Comparison of ENCODE assay signal across 8 cellular contexts in genomic region chr2:238573065-238573778, GRCh38.
DNase-seq lines count a peak whose midpoint lies in the region; ATAC-seq and TF ChIP-seq lines count a peak whose summit lies in the region.

No MANE protein-coding gene starts in this region.

- no peaks in the 10 kb centered on the region for H3K27me3 ChIP-seq in Loucy (ENCODE audit: insufficient read depth, low read length, poor library complexity, severe bottlenecking)
- H3K27me3 ChIP-seq in smooth muscle cell (ENCODE audit: low read depth), result peaks cover 19% of the 10 kb centered on the region

- H3K27ac Mint-ChIP-seq in endothelial cell (ENCODE audit: unreplicated experiment), result no peak overlapping the region

- no peaks in the 10 kb centered on the region for H3K4me1 Mint-ChIP-seq in endothelial cell (ENCODE audit: unreplicated experiment)

- 61% methylated on average over 9 of the region's 9 CpGs for WGBS in smooth muscle cell (ENCODE audit: low lambda C conversion rate)

- H3K4me3 Mint-ChIP-seq in endothelial cell (ENCODE audit: unreplicated experiment), result no peak overlapping the region

- H3K9ac ChIP-seq in Loucy (ENCODE audit: low read depth, low read length, poor library complexity, severe bottlenecking), result no peak overlapping the region
- H3K9ac ChIP-seq in smooth muscle cell (ENCODE audit: low read depth), result no peak overlapping the region

- no peaks in the 10 kb centered on the region for H3K9me3 ChIP-seq in Loucy (ENCODE audit: insufficient read depth, low read depth, low read length)
- no peaks in the 10 kb centered on the region for H3K9me3 ChIP-seq in smooth muscle cell (replicated peaks; ENCODE audit: low read depth)

- H3F3A ChIP-seq in Loucy (ENCODE audit: low read depth) (no peaks in the 10 kb centered on the region), smooth muscle cell (ENCODE audit: low read depth) (no peaks in the 10 kb centered on the region)

- H3K9me2 ChIP-seq in Loucy (replicated peaks; ENCODE audit: low read depth, low read length), result no peaks in the 10 kb centered on the region

- H3K79me2 ChIP-seq in Loucy (ENCODE audit: insufficient read depth, low read length) (no peaks in the 10 kb centered on the region), smooth muscle cell (ENCODE audit: low read depth) (no peaks in the 10 kb centered on the region)

- H3K27ac ChIP-seq in smooth muscle cell (ENCODE audit: low read depth), result no peak overlapping the region

- H4K20me1 ChIP-seq in Loucy (ENCODE audit: insufficient read depth, low read length, poor library complexity, severe bottlenecking), result no peaks in the 10 kb centered on the region
- no peaks in the 10 kb centered on the region for H4K20me1 ChIP-seq in smooth muscle cell (ENCODE audit: low read depth)

- H3K4me1 ChIP-seq in Loucy (ENCODE audit: insufficient read depth, low read length, poor library complexity, severe bottlenecking) (no peaks in the 10 kb centered on the region), smooth muscle cell (ENCODE audit: low read depth) (no peaks in the 10 kb centered on the region)

- ATAC-seq in HG03571 (IDR thresholded peaks at IDR 0.05; ENCODE audit: unreplicated experiment) (no peak), GM18519 (IDR thresholded peaks at IDR 0.05; ENCODE audit: low FRiP score, unreplicated experiment) (no peak)

- peaks cover 3% of the 10 kb centered on the region for H3K27me3 Mint-ChIP-seq in endothelial cell (ENCODE audit: unreplicated experiment)

- H3K36me3 ChIP-seq in Loucy (ENCODE audit: insufficient read depth, low read length) (no peaks in the 10 kb centered on the region), smooth muscle cell (ENCODE audit: low read depth) (no peaks in the 10 kb centered on the region)

- H3K9me3 Mint-ChIP-seq in endothelial cell (ENCODE audit: unreplicated experiment), result no peaks in the 10 kb centered on the region

- H2AFZ ChIP-seq in Loucy (ENCODE audit: low read length) (no peak overlapping the region), smooth muscle cell (ENCODE audit: low read depth) (no peak overlapping the region)

- no peak overlapping the region for H3K4me3 ChIP-seq in Loucy (ENCODE audit: low read length, poor library complexity, severe bottlenecking)
- no peak overlapping the region for H3K4me3 ChIP-seq in smooth muscle cell

- peak; percentile 41 for DNase-seq in DMS 273 (lab: John Stamatoyannopoulos, UW; ENCODE audit: unreplicated experiment)
- DNase-seq in DMS 273 treated with DMSO at 0.1 percent for 48 hours (lab: John Stamatoyannopoulos, UW), result no peak
- peak; percentile 41 for DNase-seq in endothelial cell (ENCODE audit: low spot score)
- DNase-seq in smooth muscle cell (lab: John Stamatoyannopoulos, UW; ENCODE audit: unreplicated experiment), result no peak
- DNase-seq in glomerular visceral epithelial cell (ENCODE audit: extremely low spot score), result no peak

- H3K36me3 Mint-ChIP-seq in endothelial cell (ENCODE audit: low read depth, unreplicated experiment), result no peaks in the 10 kb centered on the region

- TF ChIP-seq CTCF in Loucy (conservative IDR thresholded peaks at IDR 0.05; ENCODE audit: low read length) (peak; percentile 76), endothelial cell (IDR thresholded peaks at IDR 0.05; ENCODE audit: unreplicated experiment) (peak; percentile 82), smooth muscle cell (IDR thresholded peaks at IDR 0.05; ENCODE audit: borderline replicate concordance, insufficient read depth, poor library complexity, severe bottlenecking) (peak; percentile 36)

- H3K4me2 ChIP-seq in Loucy (ENCODE audit: low read depth, low read length, poor library complexity, severe bottlenecking) (no peak overlapping the region), smooth muscle cell (no peak overlapping the region)

Comparison
In these comparisons a context has a peak if more than half of its experiments do, and no peak if none do; other contexts are left out.
1. DNase-seq: peak in DMS 273 (single experiment) and endothelial cell (single experiment); none in DMS 273 treated with DMSO at 0.1 percent for 48 hours (single experiment), smooth muscle cell (single experiment) and glomerular visceral epithelial cell (single experiment).
2. Peak in every context shown above with its lines, with median percentiles within 50 percentile points of each other: CTCF ChIP-seq.